ENCODE assay signal across 1 cellular context in genomic region chr2:20663196-20664070, GRCh38.
TF ChIP-seq lines count a peak whose summit lies in the region.

No MANE protein-coding gene starts in this region.

TF ChIP-seq in H1, 55 proteins besides CTCF, POLR2A, EP300 and RAD21:
- no peak for TF ChIP-seq CHD1 (IDR thresholded peaks at IDR 0.05; ENCODE audit: low read depth, low read length)
- TF ChIP-seq, protein P1, sequence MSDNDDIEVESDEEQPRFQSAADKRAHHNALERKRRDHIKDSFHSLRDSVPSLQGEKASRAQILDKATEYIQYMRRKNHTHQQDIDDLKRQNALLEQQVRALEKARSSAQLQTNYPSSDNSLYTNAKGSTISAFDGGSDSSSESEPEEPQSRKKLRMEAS (IDR thresholded peaks at IDR 0.05), result no peak
- TF ChIP-seq HDAC2 (IDR thresholded peaks at IDR 0.05; ENCODE audit: borderline replicate concordance in 1 of 2, low read depth in 2 of 2, low read length in 2 of 2), result no peak
- TF ChIP-seq, protein P2, sequence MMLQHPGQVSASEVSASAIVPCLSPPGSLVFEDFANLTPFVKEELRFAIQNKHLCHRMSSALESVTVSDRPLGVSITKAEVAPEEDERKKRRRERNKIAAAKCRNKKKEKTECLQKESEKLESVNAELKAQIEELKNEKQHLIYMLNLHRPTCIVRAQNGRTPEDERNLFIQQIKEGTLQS (IDR thresholded peaks at IDR 0.05; ENCODE audit: insufficient read depth, low read depth, low read length), result no peak
- no peak for TF ChIP-seq EGR1 (IDR thresholded peaks at IDR 0.05; ENCODE audit: borderline replicate concordance, low read depth, low read length)
- TF ChIP-seq BRCA1 (IDR thresholded peaks at IDR 0.05; ENCODE audit: low read depth, low read length), result no peak
- TF ChIP-seq YY1 (IDR thresholded peaks at IDR 0.05; ENCODE audit: low read depth, low read length), result no peak
- TF ChIP-seq, protein P3, sequence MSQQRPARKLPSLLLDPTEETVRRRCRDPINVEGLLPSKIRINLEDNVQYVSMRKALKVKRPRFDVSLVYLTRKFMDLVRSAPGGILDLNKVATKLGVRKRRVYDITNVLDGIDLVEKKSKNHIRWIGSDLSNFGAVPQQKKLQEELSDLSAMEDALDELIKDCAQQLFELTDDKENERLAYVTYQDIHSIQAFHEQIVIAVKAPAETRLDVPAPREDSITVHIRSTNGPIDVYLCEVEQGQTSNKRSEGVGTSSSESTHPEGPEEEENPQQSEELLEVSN (IDR thresholded peaks at IDR 0.05), result no peak
- no peak for TF ChIP-seq SP1 (IDR thresholded peaks at IDR 0.05; ENCODE audit: low read depth, low read length)
- no peak for TF ChIP-seq JUN (IDR thresholded peaks at IDR 0.05; ENCODE audit: low read depth, low read length)
- no peak for TF ChIP-seq TAF7 (optimal IDR thresholded peaks at IDR 0.05; ENCODE audit: borderline replicate concordance, low read depth, low read length)
- no peak for TF ChIP-seq ASH2L (IDR thresholded peaks at IDR 0.05; ENCODE audit: low read length)
- TF ChIP-seq SRF (IDR thresholded peaks at IDR 0.05; ENCODE audit: low read depth, low read length), result no peak
- no peak for TF ChIP-seq USF2 (IDR thresholded peaks at IDR 0.05; ENCODE audit: low read length)
- TF ChIP-seq SIRT6 (IDR thresholded peaks at IDR 0.05; ENCODE audit: low read length), result no peak
- no peak for TF ChIP-seq KDM1A (IDR thresholded peaks at IDR 0.05; ENCODE audit: borderline replicate concordance, low read length)
- TF ChIP-seq TEAD4 (IDR thresholded peaks at IDR 0.05; ENCODE audit: low read depth, low read length), result no peak
